In genomic region chr12:120093592-120094355, GRCh38 we compare ENCODE assay signal across 14 cellular contexts. TPM values are rescaled to one million over a fixed set of nuclear protein-coding genes. Genes with fewer than 3 reads are reported as not detected.
DNase-seq lines count a peak whose midpoint lies in the region; ATAC-seq and TF ChIP-seq lines count a peak whose summit lies in the region.
"Had no signal": no experiment of that assay in that cellular context is flagged by ENCODE, and none has a peak within 500 bp of the region (broad histone marks: within the 10 kb centered on the region; RNA-seq: fewer than 3 reads in every experiment).

No MANE protein-coding gene starts in this region.

- no peak overlapping the region for H3K4me3 Mint-ChIP-seq in stimulated activated naive CD8-positive, alpha-beta T cell treated with anti-CD3 and anti-CD28 coated beads, Interleukin-15, amount 100 ng/mL, for 72 hours
- H3K4me3 Mint-ChIP-seq: CD4-positive, CD25-positive, alpha-beta regulatory T cell; naive B cell had no signal

- no peaks in the 10 kb centered on the region for H3K4me1 ChIP-seq in ovary (ENCODE audit: insufficient read depth)
- H3K4me1 ChIP-seq: colonic mucosa, upper lobe of left lung had no signal

- intact Hi-C loops in Right ventricle myocardium superior (cut with DNase I) (no loop called here), left ventricle myocardium superior (cut with micrococcal nuclease) (no loop called here), ovary (cut with DNase I) (no loop called here)

- TF ChIP-seq POLR2A in ovary (IDR thresholded peaks at IDR 0.05), result no peak

- H3K27me3 Mint-ChIP-seq in stimulated activated naive CD8-positive, alpha-beta T cell treated with anti-CD3 and anti-CD28 coated beads, Interleukin-15, amount 100 ng/mL, for 72 hours, result no peaks in the 10 kb centered on the region
- H3K27me3 Mint-ChIP-seq: CD4-positive, CD25-positive, alpha-beta regulatory T cell; naive B cell had no signal

- no peak overlapping the region for H3K27ac ChIP-seq in ovary
- H3K27ac ChIP-seq: colonic mucosa, upper lobe of left lung had no signal

- H3K4me3 ChIP-seq in iPS-18c (ENCODE audit: insufficient read depth, low read depth, low read length) (peak overlapping the region; percentile 20; the same call in 1 of the 2 replicates), ovary (no peak overlapping the region)
- H3K4me3 ChIP-seq: colonic mucosa, SK-N-MC, upper lobe of left lung had no signal

- peaks cover 23% of the 10 kb centered on the region for H3K4me1 Mint-ChIP-seq in stimulated activated naive CD8-positive, alpha-beta T cell treated with anti-CD3 and anti-CD28 coated beads, Interleukin-15, amount 100 ng/mL, for 72 hours

- no peak for ATAC-seq in Right ventricle myocardium superior (ENCODE audit: poor library complexity)
- no peak for ATAC-seq in left ventricle myocardium superior
- ATAC-seq in SK-N-SH treated with all-trans-retinoic acid at 6 μM for 48 hours, result peak; percentile 55
- peak; percentile 23 for ATAC-seq in stimulated activated naive CD8-positive, alpha-beta T cell treated with anti-CD3 and anti-CD28 coated beads, Interleukin-15, amount 100 ng/mL, for 72 hours

- DNase-seq in Right ventricle myocardium superior (peak; percentile 49), left ventricle myocardium superior (no peak), kidney glomerular epithelial cell (lab: John Stamatoyannopoulos, UW) (no peak), ovary (no peak), NCI-H1694 (lab: John Stamatoyannopoulos, UW) (no peak)
- no peak for DNase-seq in stimulated activated naive CD8-positive, alpha-beta T cell treated with anti-CD3 and anti-CD28 coated beads, Interleukin-15, amount 100 ng/mL, for 72 hours
- DNase-seq: CD4-positive, CD25-positive, alpha-beta regulatory T cell; colonic mucosa; naive B cell; NCI-H1694 treated with DMSO at 0.1 percent for 48 hours; upper lobe of left lung had no signal

- no peaks in the 10 kb centered on the region for H3K9me3 ChIP-seq in iPS-18c (ENCODE audit: control insufficient read depth, insufficient read depth, low read length)
- H3K9me3 ChIP-seq in ovary, result no peaks in the 10 kb centered on the region
- H3K9me3 ChIP-seq: colonic mucosa, upper lobe of left lung had no signal

- H3K27ac Mint-ChIP-seq in stimulated activated naive CD8-positive, alpha-beta T cell treated with anti-CD3 and anti-CD28 coated beads, Interleukin-15, amount 100 ng/mL, for 72 hours, result peak overlapping the region; percentile 42 to 46

- no peaks in the 10 kb centered on the region for H3K9me3 Mint-ChIP-seq in stimulated activated naive CD8-positive, alpha-beta T cell treated with anti-CD3 and anti-CD28 coated beads, Interleukin-15, amount 100 ng/mL, for 72 hours
- H3K9me3 Mint-ChIP-seq: CD4-positive, CD25-positive, alpha-beta regulatory T cell; naive B cell had no signal

- TF ChIP-seq EP300 in ovary (IDR thresholded peaks at IDR 0.05), result no peak

- TF ChIP-seq CTCF in ovary (IDR thresholded peaks at IDR 0.05), result no peak

- 51 to 56% (median 52%) methylated on average over 15 to 17 of the region's 17 CpGs for WGBS in ovary, 3 donors

- no peaks in the 10 kb centered on the region for H3K36me3 ChIP-seq in ovary

- no peaks in the 10 kb centered on the region for H3K27me3 ChIP-seq in ovary
- H3K27me3 ChIP-seq: colonic mucosa, upper lobe of left lung had no signal

TF ChIP-seq in SK-N-SH treated with all-trans-retinoic acid at 6 μM for 48 hours, 23 proteins besides CTCF, POLR2A, EP300 and RAD21:
- TF ChIP-seq TCF4 (CRISPR knock-in tag; IDR thresholded peaks at IDR 0.05; ENCODE audit: borderline replicate concordance) (peak; percentile 76), ZNF70 (CRISPR knock-in tag; IDR thresholded peaks at IDR 0.05) (0 out of 2 replicates have a peak, but pooled peaks have one; percentile 37), ZNF565 (CRISPR knock-in tag; conservative IDR thresholded peaks at IDR 0.05; ENCODE audit: low read depth) (no peak)

RNA-seq across cellular contexts. Expression of gene RAB35, which starts 22.8 kb away (rescaled TPM):
- total RNA-seq in Right ventricle myocardium superior (23.6 TPM), left ventricle myocardium superior (24.0 TPM), ovary (10 to 100 TPM; 14.1 to 48.5 (median 39.3) TPM)
- 10 to 100 TPM; 33.0 to 40.0 TPM for polyA plus RNA-seq in ovary

Comparison
In these comparisons a context has a peak if more than half of its experiments do, and no peak if none do; other contexts are left out.
1. ATAC-seq: peak in SK-N-SH treated with all-trans-retinoic acid at 6 μM for 48 hours (single experiment) and stimulated activated naive CD8-positive, alpha-beta T cell treated with anti-CD3 and anti-CD28 coated beads, Interleukin-15, amount 100 ng/mL, for 72 hours (single experiment); none in Right ventricle myocardium superior (single experiment) and left ventricle myocardium superior (single experiment).